8 cellular contexts compared by ENCODE assay signal in the genomic region with DNA sequence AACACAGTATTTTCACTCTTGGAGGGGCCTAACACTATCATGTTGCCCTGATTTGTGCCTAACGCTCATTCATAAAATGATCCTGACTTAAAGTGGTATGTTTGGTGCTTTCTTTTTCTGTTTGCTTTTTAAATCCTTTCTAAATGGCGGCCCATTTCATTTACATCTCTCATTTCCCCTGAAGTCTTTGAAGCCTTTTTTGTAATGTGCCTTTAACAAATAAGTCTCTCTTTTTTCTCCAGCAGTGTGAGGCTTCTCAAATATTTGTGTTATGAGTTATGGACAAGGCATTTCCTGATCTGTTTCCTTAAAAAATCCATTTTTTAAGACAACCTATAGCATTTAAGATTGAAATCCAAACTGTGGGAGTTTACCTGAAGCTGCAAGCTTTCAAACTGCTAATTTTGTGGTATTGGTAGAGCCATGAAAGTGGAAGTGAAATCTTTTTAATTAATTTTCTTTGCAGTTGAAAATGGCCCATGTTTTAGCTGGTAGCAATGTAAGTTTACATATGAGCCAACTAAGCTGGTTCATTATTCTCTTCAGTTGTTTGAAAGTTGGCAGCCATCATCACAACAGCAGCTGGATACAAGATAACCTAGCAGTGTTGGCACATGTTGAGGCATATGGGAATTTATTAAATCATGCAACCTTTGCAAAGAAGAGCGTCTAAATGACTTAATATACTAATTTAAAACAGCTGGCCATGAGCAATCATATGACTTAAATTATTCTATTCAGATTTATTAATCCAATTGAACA.
DNase-seq lines count a peak whose midpoint lies in the region; TF ChIP-seq lines count a peak whose summit lies in the region.

No MANE protein-coding gene starts in this region.

- H3K27ac Mint-ChIP-seq in endothelial cell (ENCODE audit: unreplicated experiment) (no peak overlapping the region), type B pancreatic cell (no peak overlapping the region)

- no peak overlapping the region for H2AFZ ChIP-seq in GM23248

- DNase-seq in GM12864 (ENCODE audit: low read depth) = peak; percentile 40
- DNase-seq in GM23248 = peak; percentile 63
- peak; percentile 56 for DNase-seq in LHCN-M2 (ENCODE audit: low read depth)
- no peak for DNase-seq in epithelial cell of prostate (ENCODE audit: low read depth, low spot score)
- DNase-seq in endothelial cell (ENCODE audit: low spot score) = no peak
- no peak for DNase-seq in ACHN
- DNase-seq in type B pancreatic cell (ENCODE audit: extremely low spot score, unreplicated experiment) = no peak
- no peak for DNase-seq in stimulated activated naive CD4-positive, alpha-beta T cell treated with Interleukin-2 at 50 U/mL for 16 hours (lab: John Stamatoyannopoulos, UW)

- no peak overlapping the region for H3K9ac ChIP-seq in GM23248

- TF ChIP-seq CTCF in GM12864 (IDR thresholded peaks at IDR 0.05; ENCODE audit: low read depth, low read length, missing control alignments) (no peak), endothelial cell (IDR thresholded peaks at IDR 0.05; ENCODE audit: unreplicated experiment) (no peak), type B pancreatic cell (conservative IDR thresholded peaks at IDR 0.05) (no peak)

- H3K9me2 ChIP-seq in GM23248 (ENCODE audit: insufficient read depth) = no peaks in the 10 kb centered on the region

- H3K36me3 Mint-ChIP-seq in endothelial cell (ENCODE audit: low read depth, unreplicated experiment) (no peaks in the 10 kb centered on the region), type B pancreatic cell (peaks cover 5% of the 10 kb centered on the region)

- 67 to 73% methylated on average over 3 of the region's 3 CpGs for WGBS in GM23248 (ENCODE audit: low coverage in 1 of 2, low lambda C conversion rate in 2 of 2, missing lambda C conversion rate in 2 of 2), 2 experiments

- H3K4me1 Mint-ChIP-seq in endothelial cell (ENCODE audit: unreplicated experiment) (peaks cover 13% of the 10 kb centered on the region), type B pancreatic cell (ENCODE audit: unreplicated experiment) (peaks cover 27% of the 10 kb centered on the region)

- H3F3A ChIP-seq in GM23248 (ENCODE audit: insufficient read depth) = peaks cover 34% of the 10 kb centered on the region

- peak overlapping the region; percentile 52 for H3K4me2 ChIP-seq in GM23248 (ENCODE audit: unreplicated experiment)

- H3K9me3 Mint-ChIP-seq in endothelial cell (ENCODE audit: unreplicated experiment) (no peaks in the 10 kb centered on the region), type B pancreatic cell (no peaks in the 10 kb centered on the region)

- H4K20me1 ChIP-seq in GM23248 (ENCODE audit: insufficient read depth) = no peaks in the 10 kb centered on the region

- H3K4me3 ChIP-seq in GM12864 (ENCODE audit: low read depth, low read length) (no peak overlapping the region; the same call in 1 of the 2 replicates), GM23248 (peak overlapping the region; percentile 48)

- H3K36me3 ChIP-seq in GM23248 (ENCODE audit: low read depth) = no peaks in the 10 kb centered on the region

- in situ Hi-C loops in GM23248 (cut with MboI) = no loop called here
- in situ Hi-C loops in ACHN (cut with HindIII; ENCODE audit: low pct_ligation_motif_present, low pct_unique_long_range_greater_than_20kb, low sequenced_read_pairs) = no loop called here

- H3K4me3 Mint-ChIP-seq in endothelial cell (ENCODE audit: unreplicated experiment) (no peak overlapping the region), type B pancreatic cell (no peak overlapping the region)

- H3K9me3 ChIP-seq in GM23248 (ENCODE audit: low read depth) = no peaks in the 10 kb centered on the region

- no peaks in the 10 kb centered on the region for H3K27me3 ChIP-seq in GM23248 (replicated peaks; ENCODE audit: insufficient read depth)

- H3K4me1 ChIP-seq in GM23248 (ENCODE audit: insufficient read depth) = peaks cover 32% of the 10 kb centered on the region

- no peaks in the 10 kb centered on the region for H3K79me2 ChIP-seq in GM23248 (ENCODE audit: insufficient read depth)

- H3K27me3 Mint-ChIP-seq in endothelial cell (ENCODE audit: unreplicated experiment) = no peaks in the 10 kb centered on the region
- no peaks in the 10 kb centered on the region for H3K27me3 Mint-ChIP-seq in type B pancreatic cell

- H3K27ac ChIP-seq in GM23248 = peak overlapping the region; percentile 42
- H3K27ac ChIP-seq in epithelial cell of prostate = peak overlapping the region; percentile 92

Comparison
In these comparisons a context has a peak if more than half of its experiments do, and no peak if none do; other contexts are left out.
1. DNase-seq: peak in GM12864 (single experiment), GM23248 (single experiment) and LHCN-M2 (single experiment); none in epithelial cell of prostate (single experiment), endothelial cell (single experiment), ACHN (single experiment), type B pancreatic cell (single experiment) and stimulated activated naive CD4-positive, alpha-beta T cell treated with Interleukin-2 at 50 U/mL for 16 hours (single experiment).